In genomic region chr15:31488437-31489204, GRCh38 we compare ENCODE assay signal across 8 cellular contexts.
DNase-seq lines count a peak whose midpoint lies in the region; ATAC-seq and TF ChIP-seq lines count a peak whose summit lies in the region.

No MANE protein-coding gene starts in this region.

- H3K27me3 ChIP-seq in iPS DF 6.9 (ENCODE audit: control insufficient read depth, insufficient read depth, low read length): peaks cover 11% of the 10 kb centered on the region; the same call in 1 of the 2 replicates

- no peaks in the 10 kb centered on the region; the same call in 1 of the 2 replicates for H3K36me3 ChIP-seq in iPS DF 6.9 (ENCODE audit: control insufficient read depth, insufficient read depth, low read length)

- H3K4me1 ChIP-seq in iPS DF 6.9 (ENCODE audit: control insufficient read depth, insufficient read depth, low read length): peaks cover 3% of the 10 kb centered on the region; the same call in 1 of the 2 replicates

- H3K4me3 ChIP-seq in iPS DF 6.9 (ENCODE audit: low read length) (no peak overlapping the region), skin epidermis (no peak overlapping the region)

- H3K9me3 ChIP-seq in iPS DF 6.9 (ENCODE audit: control insufficient read depth, insufficient read depth, low read length): no peaks in the 10 kb centered on the region

- in situ Hi-C loops in T47D (cut with HindIII; ENCODE audit: low pct_unique_long_range_greater_than_20kb, low sequenced_read_pairs): no loop called here

- DNase-seq in DMS153 (lab: John Stamatoyannopoulos, UW) (peak; percentile 35), MV-4-11 (lab: John Stamatoyannopoulos, UW) (peak; percentile 76), T47D (ENCODE audit: low read depth in 1 of 2, low spot score in 1 of 2) (peak; percentile 89 to 97), iPS DF 6.9 (ENCODE audit: low read depth, low spot score) (peak; percentile 79)
- no peak for DNase-seq in effector CD4-positive, alpha-beta T cell

- no CpG with 5 or more reads among the region's 7 CpGs for WGBS in iPS DF 6.9 (ENCODE audit: insufficient coverage, insufficient read length)

- ATAC-seq in GM21786 (IDR thresholded peaks at IDR 0.05; ENCODE audit: unreplicated experiment) (peak; percentile 40), SK-N-SH treated with all-trans-retinoic acid at 6 μM for 48 hours (peak; percentile 92)

- H3K27ac ChIP-seq in iPS DF 6.9 (ENCODE audit: low read length) (no peak overlapping the region), skin epidermis (peak overlapping the region in 15 of 21 experiments; percentile 1 to 74 (median 36))

TF ChIP-seq in SK-N-SH treated with all-trans-retinoic acid at 6 μM for 48 hours, 23 proteins besides CTCF, POLR2A, EP300 and RAD21:
- no peak for TF ChIP-seq POU6F1 (CRISPR knock-in tag; IDR thresholded peaks at IDR 0.05; ENCODE audit: borderline replicate concordance, low read depth)
- TF ChIP-seq SNAI2 (CRISPR knock-in tag; IDR thresholded peaks at IDR 0.05): no peak
- no peak for TF ChIP-seq GLIS3 (CRISPR knock-in tag; IDR thresholded peaks at IDR 0.05)
- no peak for TF ChIP-seq ESRRG (CRISPR knock-in tag; IDR thresholded peaks at IDR 0.05)
- no peak for TF ChIP-seq ZNF70 (CRISPR knock-in tag; IDR thresholded peaks at IDR 0.05)
- no peak for TF ChIP-seq ZFP3 (CRISPR knock-in tag; IDR thresholded peaks at IDR 0.05)
- TF ChIP-seq BACH2 (CRISPR knock-in tag; IDR thresholded peaks at IDR 0.05; ENCODE audit: borderline replicate concordance): no peak
